1 cellular context compared by ENCODE assay signal in the genomic region with DNA sequence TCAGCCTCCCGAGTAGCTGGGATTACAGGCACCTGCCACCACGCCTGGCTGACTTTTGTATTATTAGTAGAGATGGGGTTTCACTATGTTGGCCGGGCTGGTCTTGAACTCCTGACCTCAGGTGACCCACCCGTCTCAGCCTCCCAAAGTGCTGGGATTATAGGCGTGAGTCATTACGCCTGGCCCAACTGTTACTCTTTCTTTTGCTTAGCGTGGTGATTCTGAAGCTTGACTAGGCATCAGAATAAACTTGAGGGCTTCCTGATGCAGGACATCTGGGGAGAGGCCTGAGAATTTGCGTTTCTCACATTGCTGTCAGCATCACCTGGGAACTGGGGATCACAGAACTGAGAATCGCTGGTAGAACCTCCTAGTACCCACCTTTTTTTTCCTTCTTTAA. TPM values are rescaled to one million over a fixed set of nuclear protein-coding genes. Genes with fewer than 3 reads are reported as not detected.
"Had no signal": no experiment of that assay in that cellular context is flagged by ENCODE, and none has a peak within 500 bp of the region (broad histone marks: within the 10 kb centered on the region; RNA-seq: fewer than 3 reads in every experiment).

No MANE protein-coding gene starts in this region.

RNA-seq across cellular contexts. Expression of a gene that starts 26.3 kb away (rescaled TPM):
- total RNA-seq: activated CD8-positive, alpha-beta memory T cell treated with anti-CD3 and anti-CD28 coated beads for 36 hours had no signal
